ENCODE assay signal across 17 cellular contexts in the genomic region with DNA sequence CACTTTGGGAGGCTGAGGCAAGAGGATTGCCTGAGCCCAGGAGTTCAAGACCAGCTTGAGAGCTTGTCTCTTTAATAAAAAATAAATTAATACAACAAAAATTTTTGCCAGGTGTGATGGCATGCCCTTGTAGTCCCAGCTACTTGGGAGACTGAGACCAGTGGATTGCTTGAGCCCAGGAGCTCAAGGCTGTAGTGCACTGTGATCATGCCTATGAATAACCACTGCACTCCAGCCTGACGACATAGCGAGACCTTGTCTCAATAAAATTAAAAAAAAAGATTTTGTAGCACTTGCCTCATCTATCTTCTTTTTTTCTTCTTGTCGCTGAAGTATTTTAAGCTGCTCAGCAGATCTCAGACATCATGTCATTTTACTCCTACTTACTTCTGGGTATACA. TPM values are rescaled to one million over a fixed set of nuclear protein-coding genes. Genes with fewer than 3 reads are reported as not detected.
A peak's percentile ranks its signal among the peaks of the same experiment; 100 is the strongest.
DNase-seq lines count a peak whose midpoint lies in the region; ATAC-seq and TF ChIP-seq lines count a peak whose summit lies in the region.
"Had no signal": no experiment of that assay in that cellular context is flagged by ENCODE, and none has a peak within 500 bp of the region (broad histone marks: within the 10 kb centered on the region; RNA-seq: fewer than 3 reads in every experiment).

No MANE protein-coding gene starts in this region.

- no peak overlapping the region for H2BK12ac ChIP-seq in trophoblast cell (ENCODE audit: low read length)

- peak in 1 of 2 donors; percentile 42 for DNase-seq in cardiac muscle cell (ENCODE audit: low read depth in 1 of 2, low spot score in 1 of 2)
- no peak for DNase-seq in right cardiac atrium
- no peak for DNase-seq in endodermal cell
- DNase-seq in right atrium auricular region (ENCODE audit: low spot score), result no peak
- no peak for DNase-seq in trophoblast cell
- DNase-seq in activated T-cell treated with anti-CD3 and anti-CD28 coated beads, Interleukin-2, amount 50 U/mL, for 4 hours, result no peak
- DNase-seq: 8988T; CD4-positive, alpha-beta memory T cell; DMS153; DMS79; GDM1; HCEC 1CT had no signal

- H2BK120ac ChIP-seq in trophoblast cell (ENCODE audit: insufficient read depth, low read length, poor library complexity), result no peak overlapping the region

- no peaks in the 10 kb centered on the region for H3K9me3 Mint-ChIP-seq in endodermal cell
- no peaks in the 10 kb centered on the region for H3K9me3 Mint-ChIP-seq in activated T-cell treated with anti-CD3 and anti-CD28 coated beads, Interleukin-2, amount 50 U/mL, for 4 hours
- H3K9me3 Mint-ChIP-seq: CD14-positive monocyte; CD4-positive, alpha-beta memory T cell; GM23338 had no signal

- no peaks in the 10 kb centered on the region for H3K79me1 ChIP-seq in trophoblast cell (ENCODE audit: low read length)

- H2AFZ ChIP-seq in trophoblast cell (ENCODE audit: insufficient read depth, low read length, poor library complexity), result no peak overlapping the region
- H2AFZ ChIP-seq: GM23338 had no signal

- WGBS in right cardiac atrium, result 72% methylated on average over 3 of the region's 3 CpGs
- WGBS in endodermal cell (ENCODE audit: insufficient coverage in 1 of 2, insufficient read length in 1 of 2), 2 experiments, result 95 to 100% methylated on average over 2 to 3 of the region's 3 CpGs
- WGBS in trophoblast cell (ENCODE audit: extremely low coverage, insufficient coverage, insufficient read length), result no CpG with 5 or more reads among the region's 3 CpGs

- H3K36me3 Mint-ChIP-seq in endodermal cell (ENCODE audit: low read depth), result peaks cover 5% of the 10 kb centered on the region
- peaks cover 13% of the 10 kb centered on the region for H3K36me3 Mint-ChIP-seq in activated T-cell treated with anti-CD3 and anti-CD28 coated beads, Interleukin-2, amount 50 U/mL, for 4 hours (ENCODE audit: insufficient read depth)

- H3K4me1 ChIP-seq in cardiac muscle cell (ENCODE audit: low read depth) (peaks cover 78% of the 10 kb centered on the region), right cardiac atrium (ENCODE audit: control insufficient read depth, insufficient read depth, low read length) (peaks cover 2% of the 10 kb centered on the region), endodermal cell (ENCODE audit: control insufficient read depth, insufficient read depth, low read length) (no peaks in the 10 kb centered on the region), right atrium auricular region (peaks cover 0 to 13% of the 10 kb centered on the region in 2 donors), trophoblast cell (ENCODE audit: control insufficient read depth in 1 of 2, insufficient read depth in 2 of 2, low read length in 2 of 2) (no peaks in the 10 kb centered on the region)

- no peak overlapping the region for H3K27ac Mint-ChIP-seq in endodermal cell
- H3K27ac Mint-ChIP-seq: CD14-positive monocyte, GM23338 had no signal

- H3K27me3 Mint-ChIP-seq in endodermal cell (ENCODE audit: insufficient read depth), result no peaks in the 10 kb centered on the region
- no peaks in the 10 kb centered on the region for H3K27me3 Mint-ChIP-seq in activated T-cell treated with anti-CD3 and anti-CD28 coated beads, Interleukin-2, amount 50 U/mL, for 4 hours (ENCODE audit: low read depth)
- H3K27me3 Mint-ChIP-seq: CD4-positive, alpha-beta memory T cell had no signal

- H3K27me3 ChIP-seq in cardiac muscle cell (no peaks in the 10 kb centered on the region), right cardiac atrium (ENCODE audit: control insufficient read depth, insufficient read depth) (no peaks in the 10 kb centered on the region), endodermal cell (ENCODE audit: control insufficient read depth, insufficient read depth, low read length, poor library complexity, severe bottlenecking) (no peaks in the 10 kb centered on the region), right atrium auricular region (no peaks in the 10 kb centered on the region), trophoblast cell (ENCODE audit: insufficient read depth, low read length) (no peaks in the 10 kb centered on the region)
- H3K27me3 ChIP-seq: BLaER1 had no signal

- H3K4me3 ChIP-seq in cardiac muscle cell, result no peak overlapping the region
- no peak overlapping the region for H3K4me3 ChIP-seq in right cardiac atrium (ENCODE audit: low read length)
- peak overlapping the region; percentile 2 for H3K4me3 ChIP-seq in endodermal cell (ENCODE audit: low read length)
- no peak overlapping the region for H3K4me3 ChIP-seq in right atrium auricular region
- H3K4me3 ChIP-seq in trophoblast cell (ENCODE audit: low read depth, low read length), result no peak overlapping the region
- H3K4me3 ChIP-seq: BLaER1, GM23338 had no signal

- H3K18ac ChIP-seq in trophoblast cell (ENCODE audit: low read length), result no peak overlapping the region

- H3K27ac ChIP-seq in cardiac muscle cell (peak overlapping the region; percentile 96), right cardiac atrium (ENCODE audit: low read length) (no peak overlapping the region), endodermal cell (ENCODE audit: low read depth, low read length) (no peak overlapping the region), right atrium auricular region (peak overlapping the region; percentile 38 to 44), trophoblast cell (ENCODE audit: low read depth, low read length) (no peak overlapping the region)
- H3K27ac ChIP-seq: BLaER1, HL-60 had no signal

- H3K36me3 ChIP-seq in cardiac muscle cell (peaks cover 4% of the 10 kb centered on the region), endodermal cell (ENCODE audit: control insufficient read depth, insufficient read depth, low read length) (no peaks in the 10 kb centered on the region), right atrium auricular region (no peaks in the 10 kb centered on the region), trophoblast cell (ENCODE audit: control insufficient read depth in 1 of 2, insufficient read depth in 2 of 2, low read length in 2 of 2) (peaks cover 0 to 2% of the 10 kb centered on the region in 2 experiments)
- H3K36me3 ChIP-seq: BLaER1 had no signal

- TF ChIP-seq CTCF in cardiac muscle cell (IDR thresholded peaks at IDR 0.05; ENCODE audit: low read depth, low read length), result no peak
- no peak for TF ChIP-seq CTCF in endodermal cell (conservative IDR thresholded peaks at IDR 0.05)
- TF ChIP-seq CTCF in right atrium auricular region (IDR thresholded peaks at IDR 0.05), result no peak

- no peak overlapping the region for H2BK5ac ChIP-seq in trophoblast cell (ENCODE audit: low read depth, low read length, poor library complexity)

- H3K9me3 ChIP-seq in cardiac muscle cell (ENCODE audit: low read depth) (no peaks in the 10 kb centered on the region), right cardiac atrium (ENCODE audit: control insufficient read depth, low read length) (no peaks in the 10 kb centered on the region), endodermal cell (ENCODE audit: control insufficient read depth, low read length) (peaks cover under 1% of the 10 kb centered on the region), right atrium auricular region (no peaks in the 10 kb centered on the region), trophoblast cell (ENCODE audit: insufficient read depth, low read depth, low read length) (no peaks in the 10 kb centered on the region)
- H3K9me3 ChIP-seq: BLaER1 had no signal

- H3K79me2 ChIP-seq in trophoblast cell (ENCODE audit: control insufficient read depth, insufficient read depth, low read length, poor library complexity), result no peaks in the 10 kb centered on the region

- ATAC-seq in right cardiac atrium (no peak), HG03460 (IDR thresholded peaks at IDR 0.05; ENCODE audit: unreplicated experiment) (no peak)
- no peak for ATAC-seq in activated T-cell treated with anti-CD3 and anti-CD28 coated beads, Interleukin-2, amount 50 U/mL, for 4 hours
- ATAC-seq: GM23338 had no signal

- intact Hi-C loops in right cardiac atrium (cut with DNase I), result no loop called here

- no peak overlapping the region for H2AK5ac ChIP-seq in trophoblast cell (ENCODE audit: low read length)

- no peak overlapping the region for H4K8ac ChIP-seq in trophoblast cell (ENCODE audit: low read depth, low read length)

- no peak overlapping the region for H3K4ac ChIP-seq in trophoblast cell (ENCODE audit: low read depth, low read length)

- no peak overlapping the region for H4K91ac ChIP-seq in trophoblast cell (ENCODE audit: low read depth, low read length)

- no peak overlapping the region for H3K4me2 ChIP-seq in trophoblast cell (ENCODE audit: low read length)
- H3K4me2 ChIP-seq: GM23338 had no signal

- peaks cover 22% of the 10 kb centered on the region for H3K4me1 Mint-ChIP-seq in endodermal cell
- peaks cover 35% of the 10 kb centered on the region for H3K4me1 Mint-ChIP-seq in activated T-cell treated with anti-CD3 and anti-CD28 coated beads, Interleukin-2, amount 50 U/mL, for 4 hours (ENCODE audit: low read depth)
- H3K4me1 Mint-ChIP-seq: CD14-positive monocyte had no signal

- H3K14ac ChIP-seq in trophoblast cell (ENCODE audit: low read length), result no peak overlapping the region

- H3K9ac ChIP-seq in endodermal cell (ENCODE audit: extremely low read depth, low read length, poor library complexity, severe bottlenecking), result no peak overlapping the region
- no peak overlapping the region for H3K9ac ChIP-seq in trophoblast cell (ENCODE audit: low read length)
- H3K9ac ChIP-seq: BLaER1 had no signal

- no peak overlapping the region for H3K4me3 Mint-ChIP-seq in endodermal cell
- no peak overlapping the region for H3K4me3 Mint-ChIP-seq in activated T-cell treated with anti-CD3 and anti-CD28 coated beads, Interleukin-2, amount 50 U/mL, for 4 hours
- H3K4me3 Mint-ChIP-seq: CD14-positive monocyte; CD4-positive, alpha-beta memory T cell; GM23338 had no signal

- no peak overlapping the region for H4K12ac ChIP-seq in trophoblast cell (ENCODE audit: low read depth, low read length)

- no peak overlapping the region for H3K23ac ChIP-seq in trophoblast cell (ENCODE audit: low read length)

RNA-seq across cellular contexts. Expression of a gene that starts 26.3 kb away (rescaled TPM):
- total RNA-seq in cardiac muscle cell (415 and 468 TPM in 2 replicates), right cardiac atrium (10 to 100 TPM; 31.9 to 39.9 (median 37.8) TPM), endodermal cell (10 to 100 TPM; 31.5 to 35.3 TPM), right atrium auricular region (10 to 100 TPM; 33.4 to 39.9 TPM)
- polyA plus RNA-seq in cardiac muscle cell (486 and 570 TPM in 2 replicates), right cardiac atrium (41.0 TPM)
- 39.0 TPM for polyA plus RNA-seq in endodermal cell (2013, experiment 1 of 2)
- 40.0 TPM for polyA plus RNA-seq in endodermal cell (2013, experiment 2 of 2)
- polyA plus RNA-seq in trophoblast cell (2013), result 63.8 and 66.1 TPM in 2 replicates
- 100 to 1,000 TPM; 113 to 125 (median 122) TPM for total RNA-seq in activated T-cell treated with anti-CD3 and anti-CD28 coated beads, Interleukin-2, amount 50 U/mL, for 4 hours

Comparison
In these comparisons a context has a peak if more than half of its experiments do, and no peak if none do; other contexts are left out.
1. H3K27ac ChIP-seq: peak in cardiac muscle cell (single experiment) and right atrium auricular region (2 of 2); none in right cardiac atrium (single experiment), endodermal cell (single experiment) and trophoblast cell (single experiment).